In genomic region chr4:1809754-1810502, GRCh38 we compare ENCODE assay signal across 8 cellular contexts. TPM values are rescaled to one million over a fixed set of nuclear protein-coding genes. Genes with fewer than 3 reads are reported as not detected.
DNase-seq lines count a peak whose midpoint lies in the region; ATAC-seq lines count a peak whose summit lies in the region.

No MANE protein-coding gene starts in this region.

- no peaks in the 10 kb centered on the region for H3K27me3 ChIP-seq in GM23248 (replicated peaks; ENCODE audit: insufficient read depth)

- no peaks in the 10 kb centered on the region for H3K9me3 ChIP-seq in GM23248 (ENCODE audit: low read depth)

- no peaks in the 10 kb centered on the region for H3K36me3 ChIP-seq in GM23248 (ENCODE audit: low read depth)

- no peaks in the 10 kb centered on the region for H4K20me1 ChIP-seq in GM23248 (ENCODE audit: insufficient read depth)

- ATAC-seq in GM18498 (IDR thresholded peaks at IDR 0.05; ENCODE audit: unreplicated experiment), result no peak

- H3K9me2 ChIP-seq in GM23248 (ENCODE audit: insufficient read depth), result no peaks in the 10 kb centered on the region

- no peak overlapping the region for H3K9ac ChIP-seq in GM23248

- no peaks in the 10 kb centered on the region for H3K79me2 ChIP-seq in GM23248 (ENCODE audit: insufficient read depth)

- H3K4me2 ChIP-seq in GM23248 (ENCODE audit: unreplicated experiment), result no peak overlapping the region

- no peak overlapping the region for H3K4me3 ChIP-seq in GM23248

- no peak overlapping the region for H2AFZ ChIP-seq in GM23248

- DNase-seq in AML-193 (lab: John Stamatoyannopoulos, UW) (peak; percentile 28 to 43), GM23248 (peak; percentile 71), NOMO-1 treated with DMSO at 0.1 percent for 48 hours (lab: John Stamatoyannopoulos, UW; ENCODE audit: unreplicated experiment) (peak; percentile 54), epidermal melanocyte (ENCODE audit: insufficient read length, low spot score) (peak; percentile 96), middle frontal gyrus (ENCODE audit: extremely low spot score, low spot score) (peak; percentile 21)
- DNase-seq in activated CD8-positive, alpha-beta memory T cell treated with anti-CD3 and anti-CD28 coated beads, Interleukin-2, amount 50 U/mL, for 4 hours, result peak; percentile 65
- DNase-seq in stimulated activated CD8-positive, alpha-beta memory T cell treated with anti-CD3 and anti-CD28 coated beads, Interleukin-4, amount 100 ng/mL, for 4 hours (ENCODE audit: low read depth in 2 of 2, low spot score in 1 of 2), result peak; percentile 19 to 28

- 16 to 21% methylated on average over 15 of the region's 15 CpGs for WGBS in GM23248 (ENCODE audit: low coverage in 1 of 2, low lambda C conversion rate in 2 of 2, missing lambda C conversion rate in 2 of 2), 2 experiments

- H3K27ac ChIP-seq in GM23248, result no peak overlapping the region

- H3F3A ChIP-seq in GM23248 (ENCODE audit: insufficient read depth), result no peaks in the 10 kb centered on the region

- in situ Hi-C loops in GM23248 (cut with MboI), result loop anchor here (5.0 kb wide), 1 partner anchor 68 kb away; no protein-coding TSS in a partner anchor

- no peaks in the 10 kb centered on the region for H3K4me1 ChIP-seq in GM23248 (ENCODE audit: insufficient read depth)

RNA-seq across cellular contexts. Expression of gene FGFR3, which starts 16.8 kb away (rescaled TPM):
- total RNA-seq in GM23248 (2014; rRNA removed; shearing (Covaris generic)), result 0.13 and 0.97 TPM in 2 replicates
- 0.10 and 0.15 TPM in 2 replicates for polyA plus RNA-seq in GM23248 (2016; fragmentation: Nextera tagmentation; extraction: Ambion mirVana)

RNA-seq across cellular contexts. Expression of gene LETM1, which starts 46.0 kb away (rescaled TPM):
- 40.1 and 42.3 TPM in 2 replicates for total RNA-seq in GM23248 (2014; rRNA removed; shearing (Covaris generic))
- 19.0 and 20.8 TPM in 2 replicates for polyA plus RNA-seq in GM23248 (2016; fragmentation: Nextera tagmentation; extraction: Ambion mirVana)

Comparison
In these comparisons a context has a peak if more than half of its experiments do, and no peak if none do; other contexts are left out.
1. DNase-seq: peak in every context shown above with its lines; median percentile 96 in epidermal melanocyte; 71 in GM23248; 65 in activated CD8-positive, alpha-beta memory T cell treated with anti-CD3 and anti-CD28 coated beads, Interleukin-2, amount 50 U/mL, for 4 hours; 54 in NOMO-1 treated with DMSO at 0.1 percent for 48 hours; 36 in AML-193; 24 in stimulated activated CD8-positive, alpha-beta memory T cell treated with anti-CD3 and anti-CD28 coated beads, Interleukin-4, amount 100 ng/mL, for 4 hours; 21 in middle frontal gyrus.